Comparison of ENCODE assay signal across 1 cellular context in the genomic region with DNA sequence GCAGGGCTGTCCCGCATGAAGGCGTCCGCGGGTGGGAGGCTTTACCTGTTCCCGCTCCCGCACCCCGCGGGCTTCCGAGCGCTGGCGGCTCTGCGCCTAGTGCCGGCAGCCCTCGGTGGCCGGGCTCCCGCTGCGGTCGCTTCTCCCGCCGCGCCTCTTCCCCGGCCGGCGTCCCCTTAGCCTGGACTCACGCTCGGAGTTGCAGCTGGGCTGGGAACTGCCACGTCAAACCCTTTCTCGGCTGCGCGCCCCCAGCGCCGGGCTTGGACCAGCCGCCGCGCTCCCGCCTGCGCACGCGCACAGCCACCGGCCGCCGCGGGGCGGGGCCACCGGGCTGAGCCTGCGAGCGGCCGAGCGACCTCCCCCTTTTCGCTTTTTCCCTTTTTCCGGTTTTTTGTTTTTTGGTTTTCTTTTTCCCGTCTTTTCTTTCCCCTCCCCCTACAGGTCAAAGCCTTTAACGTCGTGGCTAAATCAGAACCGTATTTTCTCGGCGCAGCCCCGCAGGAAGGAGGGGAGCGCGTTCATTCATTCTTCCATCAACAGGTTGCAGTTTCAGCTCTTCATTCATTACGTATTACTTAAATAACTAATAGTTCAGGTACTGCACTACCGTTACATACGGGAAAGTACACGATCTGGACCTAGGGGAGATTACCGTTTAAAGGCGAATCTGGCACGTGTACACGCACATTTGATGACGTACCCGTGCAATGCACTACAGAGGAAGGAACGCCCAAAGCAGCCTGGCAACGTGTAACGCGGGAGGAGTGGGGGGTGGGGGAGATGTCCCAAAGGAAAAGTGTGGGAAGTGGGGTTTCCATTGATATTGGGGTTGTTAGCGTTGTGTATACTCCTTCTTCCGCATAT.
TF ChIP-seq lines count a peak whose summit lies in the region.

A gene with protein sequence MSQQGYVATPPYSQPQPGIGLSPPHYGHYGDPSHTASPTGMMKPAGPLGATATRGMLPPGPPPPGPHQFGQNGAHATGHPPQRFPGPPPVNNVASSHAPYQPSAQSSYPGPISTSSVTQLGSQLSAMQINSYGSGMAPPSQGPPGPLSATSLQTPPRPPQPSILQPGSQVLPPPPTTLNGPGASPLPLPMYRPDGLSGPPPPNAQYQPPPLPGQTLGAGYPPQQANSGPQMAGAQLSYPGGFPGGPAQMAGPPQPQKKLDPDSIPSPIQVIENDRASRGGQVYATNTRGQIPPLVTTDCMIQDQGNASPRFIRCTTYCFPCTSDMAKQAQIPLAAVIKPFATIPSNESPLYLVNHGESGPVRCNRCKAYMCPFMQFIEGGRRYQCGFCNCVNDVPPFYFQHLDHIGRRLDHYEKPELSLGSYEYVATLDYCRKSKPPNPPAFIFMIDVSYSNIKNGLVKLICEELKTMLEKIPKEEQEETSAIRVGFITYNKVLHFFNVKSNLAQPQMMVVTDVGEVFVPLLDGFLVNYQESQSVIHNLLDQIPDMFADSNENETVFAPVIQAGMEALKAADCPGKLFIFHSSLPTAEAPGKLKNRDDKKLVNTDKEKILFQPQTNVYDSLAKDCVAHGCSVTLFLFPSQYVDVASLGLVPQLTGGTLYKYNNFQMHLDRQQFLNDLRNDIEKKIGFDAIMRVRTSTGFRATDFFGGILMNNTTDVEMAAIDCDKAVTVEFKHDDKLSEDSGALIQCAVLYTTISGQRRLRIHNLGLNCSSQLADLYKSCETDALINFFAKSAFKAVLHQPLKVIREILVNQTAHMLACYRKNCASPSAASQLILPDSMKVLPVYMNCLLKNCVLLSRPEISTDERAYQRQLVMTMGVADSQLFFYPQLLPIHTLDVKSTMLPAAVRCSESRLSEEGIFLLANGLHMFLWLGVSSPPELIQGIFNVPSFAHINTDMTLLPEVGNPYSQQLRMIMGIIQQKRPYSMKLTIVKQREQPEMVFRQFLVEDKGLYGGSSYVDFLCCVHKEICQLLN (minus strand): TSS at position 231 of the 867 bp plus-strand sequence. CDS start 2,430 bp downstream, outside the sequence.

TF ChIP-seq in HEK293, 187 proteins besides CTCF, POLR2A, EP300 and RAD21 (continued from another document and continues in another):
- TF ChIP-seq, protein P1, sequence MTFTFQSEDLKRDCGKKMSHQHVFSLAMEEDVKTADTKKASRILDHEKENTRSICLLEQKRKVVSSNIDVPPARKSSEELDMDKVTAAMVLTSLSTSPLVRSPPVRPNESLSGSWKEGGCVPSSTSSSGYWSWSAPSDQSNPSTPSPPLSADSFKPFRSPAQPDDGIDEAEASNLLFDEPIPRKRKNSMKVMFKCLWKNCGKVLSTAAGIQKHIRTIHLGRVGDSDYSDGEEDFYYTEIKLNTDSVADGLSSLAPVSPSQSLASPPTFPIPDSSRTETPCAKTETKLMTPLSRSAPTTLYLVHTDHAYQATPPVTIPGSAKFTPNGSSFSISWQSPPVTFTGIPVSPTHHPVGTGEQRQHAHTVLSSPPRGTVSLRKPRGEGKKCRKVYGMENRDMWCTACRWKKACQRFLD (tag by site-specific recombination; IDR thresholded peaks at IDR 0.05) = no peak
- TF ChIP-seq, protein P2, sequence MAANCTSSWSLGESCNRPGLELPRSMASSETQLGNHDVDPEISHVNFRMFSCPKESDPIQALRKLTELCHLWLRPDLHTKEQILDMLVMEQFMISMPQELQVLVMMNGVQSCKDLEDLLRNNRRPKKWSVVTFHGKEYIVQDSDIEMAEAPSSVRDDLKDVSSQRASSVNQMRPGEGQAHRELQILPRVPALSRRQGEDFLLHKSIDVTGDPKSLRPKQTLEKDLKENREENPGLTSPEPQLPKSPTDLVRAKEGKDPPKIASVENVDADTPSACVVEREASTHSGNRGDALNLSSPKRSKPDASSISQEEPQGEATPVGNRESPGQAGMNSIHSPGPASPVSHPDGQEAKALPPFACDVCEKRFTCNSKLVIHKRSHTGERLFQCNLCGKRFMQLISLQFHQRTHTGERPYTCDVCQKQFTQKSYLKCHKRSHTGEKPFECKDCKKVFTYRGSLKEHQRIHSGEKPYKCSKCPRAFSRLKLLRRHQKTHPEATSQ (tag by site-specific recombination; IDR thresholded peaks at IDR 0.05) = no peak
- peak; percentile 51 for TF ChIP-seq ZNF600 (tag by site-specific recombination; IDR thresholded peaks at IDR 0.05)
- TF ChIP-seq, protein P3, sequence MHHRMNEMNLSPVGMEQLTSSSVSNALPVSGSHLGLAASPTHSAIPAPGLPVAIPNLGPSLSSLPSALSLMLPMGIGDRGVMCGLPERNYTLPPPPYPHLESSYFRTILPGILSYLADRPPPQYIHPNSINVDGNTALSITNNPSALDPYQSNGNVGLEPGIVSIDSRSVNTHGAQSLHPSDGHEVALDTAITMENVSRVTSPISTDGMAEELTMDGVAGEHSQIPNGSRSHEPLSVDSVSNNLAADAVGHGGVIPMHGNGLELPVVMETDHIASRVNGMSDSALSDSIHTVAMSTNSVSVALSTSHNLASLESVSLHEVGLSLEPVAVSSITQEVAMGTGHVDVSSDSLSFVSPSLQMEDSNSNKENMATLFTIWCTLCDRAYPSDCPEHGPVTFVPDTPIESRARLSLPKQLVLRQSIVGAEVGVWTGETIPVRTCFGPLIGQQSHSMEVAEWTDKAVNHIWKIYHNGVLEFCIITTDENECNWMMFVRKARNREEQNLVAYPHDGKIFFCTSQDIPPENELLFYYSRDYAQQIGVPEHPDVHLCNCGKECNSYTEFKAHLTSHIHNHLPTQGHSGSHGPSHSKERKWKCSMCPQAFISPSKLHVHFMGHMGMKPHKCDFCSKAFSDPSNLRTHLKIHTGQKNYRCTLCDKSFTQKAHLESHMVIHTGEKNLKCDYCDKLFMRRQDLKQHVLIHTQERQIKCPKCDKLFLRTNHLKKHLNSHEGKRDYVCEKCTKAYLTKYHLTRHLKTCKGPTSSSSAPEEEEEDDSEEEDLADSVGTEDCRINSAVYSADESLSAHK (tag by site-specific recombination; IDR thresholded peaks at IDR 0.05) = no peak
- peak; percentile 80 for TF ChIP-seq PRDM1 (tag by site-specific recombination; IDR thresholded peaks at IDR 0.05)
- no peak for TF ChIP-seq FEZF1 (tag by site-specific recombination; IDR thresholded peaks at IDR 0.05)
- TF ChIP-seq, protein P4, sequence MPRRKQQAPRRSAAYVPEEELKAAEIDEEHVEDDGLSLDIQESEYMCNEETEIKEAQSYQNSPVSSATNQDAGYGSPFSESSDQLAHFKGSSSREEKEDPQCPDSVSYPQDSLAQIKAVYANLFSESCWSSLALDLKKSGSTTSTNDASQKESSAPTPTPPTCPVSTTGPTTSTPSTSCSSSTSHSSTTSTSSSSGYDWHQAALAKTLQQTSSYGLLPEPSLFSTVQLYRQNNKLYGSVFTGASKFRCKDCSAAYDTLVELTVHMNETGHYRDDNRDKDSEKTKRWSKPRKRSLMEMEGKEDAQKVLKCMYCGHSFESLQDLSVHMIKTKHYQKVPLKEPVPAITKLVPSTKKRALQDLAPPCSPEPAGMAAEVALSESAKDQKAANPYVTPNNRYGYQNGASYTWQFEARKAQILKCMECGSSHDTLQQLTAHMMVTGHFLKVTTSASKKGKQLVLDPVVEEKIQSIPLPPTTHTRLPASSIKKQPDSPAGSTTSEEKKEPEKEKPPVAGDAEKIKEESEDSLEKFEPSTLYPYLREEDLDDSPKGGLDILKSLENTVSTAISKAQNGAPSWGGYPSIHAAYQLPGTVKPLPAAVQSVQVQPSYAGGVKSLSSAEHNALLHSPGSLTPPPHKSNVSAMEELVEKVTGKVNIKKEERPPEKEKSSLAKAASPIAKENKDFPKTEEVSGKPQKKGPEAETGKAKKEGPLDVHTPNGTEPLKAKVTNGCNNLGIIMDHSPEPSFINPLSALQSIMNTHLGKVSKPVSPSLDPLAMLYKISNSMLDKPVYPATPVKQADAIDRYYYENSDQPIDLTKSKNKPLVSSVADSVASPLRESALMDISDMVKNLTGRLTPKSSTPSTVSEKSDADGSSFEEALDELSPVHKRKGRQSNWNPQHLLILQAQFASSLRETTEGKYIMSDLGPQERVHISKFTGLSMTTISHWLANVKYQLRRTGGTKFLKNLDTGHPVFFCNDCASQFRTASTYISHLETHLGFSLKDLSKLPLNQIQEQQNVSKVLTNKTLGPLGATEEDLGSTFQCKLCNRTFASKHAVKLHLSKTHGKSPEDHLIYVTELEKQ (tag by site-specific recombination; IDR thresholded peaks at IDR 0.05; ENCODE audit: borderline replicate concordance) = no peak
- 0 out of 2 replicates have a peak, but pooled peaks have one; percentile 3 for TF ChIP-seq SP7 (tag by site-specific recombination; IDR thresholded peaks at IDR 0.05)
- TF ChIP-seq, protein P5, sequence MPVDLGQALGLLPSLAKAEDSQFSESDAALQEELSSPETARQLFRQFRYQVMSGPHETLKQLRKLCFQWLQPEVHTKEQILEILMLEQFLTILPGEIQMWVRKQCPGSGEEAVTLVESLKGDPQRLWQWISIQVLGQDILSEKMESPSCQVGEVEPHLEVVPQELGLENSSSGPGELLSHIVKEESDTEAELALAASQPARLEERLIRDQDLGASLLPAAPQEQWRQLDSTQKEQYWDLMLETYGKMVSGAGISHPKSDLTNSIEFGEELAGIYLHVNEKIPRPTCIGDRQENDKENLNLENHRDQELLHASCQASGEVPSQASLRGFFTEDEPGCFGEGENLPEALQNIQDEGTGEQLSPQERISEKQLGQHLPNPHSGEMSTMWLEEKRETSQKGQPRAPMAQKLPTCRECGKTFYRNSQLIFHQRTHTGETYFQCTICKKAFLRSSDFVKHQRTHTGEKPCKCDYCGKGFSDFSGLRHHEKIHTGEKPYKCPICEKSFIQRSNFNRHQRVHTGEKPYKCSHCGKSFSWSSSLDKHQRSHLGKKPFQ (tag by site-specific recombination; IDR thresholded peaks at IDR 0.05) = 0 out of 2 replicates have a peak, but pooled peaks have one; percentile 28
- TF ChIP-seq ZNF2 (tag by site-specific recombination; IDR thresholded peaks at IDR 0.05) = peak; percentile 67; the same call in 1 of the 2 replicates
- TF ChIP-seq, protein P6, sequence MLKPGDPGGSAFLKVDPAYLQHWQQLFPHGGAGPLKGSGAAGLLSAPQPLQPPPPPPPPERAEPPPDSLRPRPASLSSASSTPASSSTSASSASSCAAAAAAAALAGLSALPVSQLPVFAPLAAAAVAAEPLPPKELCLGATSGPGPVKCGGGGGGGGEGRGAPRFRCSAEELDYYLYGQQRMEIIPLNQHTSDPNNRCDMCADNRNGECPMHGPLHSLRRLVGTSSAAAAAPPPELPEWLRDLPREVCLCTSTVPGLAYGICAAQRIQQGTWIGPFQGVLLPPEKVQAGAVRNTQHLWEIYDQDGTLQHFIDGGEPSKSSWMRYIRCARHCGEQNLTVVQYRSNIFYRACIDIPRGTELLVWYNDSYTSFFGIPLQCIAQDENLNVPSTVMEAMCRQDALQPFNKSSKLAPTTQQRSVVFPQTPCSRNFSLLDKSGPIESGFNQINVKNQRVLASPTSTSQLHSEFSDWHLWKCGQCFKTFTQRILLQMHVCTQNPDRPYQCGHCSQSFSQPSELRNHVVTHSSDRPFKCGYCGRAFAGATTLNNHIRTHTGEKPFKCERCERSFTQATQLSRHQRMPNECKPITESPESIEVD (tag by site-specific recombination; IDR thresholded peaks at IDR 0.05) = peak; percentile 45; the same call in 1 of the 2 replicates
- TF ChIP-seq ZNF37A (tag by site-specific recombination; IDR thresholded peaks at IDR 0.05) = no peak
- TF ChIP-seq KLF16 (tag by site-specific recombination; IDR thresholded peaks at IDR 0.05) = peak; percentile 58; the same call in 1 of the 2 replicates
- no peak for TF ChIP-seq KLF9 (tag by site-specific recombination; IDR thresholded peaks at IDR 0.05; ENCODE audit: low read depth)
- no peak for TF ChIP-seq ZBTB1 (tag by site-specific recombination; IDR thresholded peaks at IDR 0.05)
- TF ChIP-seq ZNF169 (tag by site-specific recombination; IDR thresholded peaks at IDR 0.05) = no peak
- TF ChIP-seq ZBTB8A (tag by site-specific recombination; IDR thresholded peaks at IDR 0.05) = peak; percentile 11; the same call in 1 of the 2 replicates
- TF ChIP-seq ZNF335 (tag by site-specific recombination; conservative IDR thresholded peaks at IDR 0.05) = peak; percentile 80
- TF ChIP-seq ZNF341 (tag by site-specific recombination; IDR thresholded peaks at IDR 0.05; ENCODE audit: low read depth) = peak; percentile 66
- TF ChIP-seq ZNF324 (tag by site-specific recombination; IDR thresholded peaks at IDR 0.05) = peak; percentile 55; the same call in 1 of the 2 replicates
- TF ChIP-seq ZBTB21 (tag by site-specific recombination; IDR thresholded peaks at IDR 0.05) = peak; percentile 68
- no peak for TF ChIP-seq ZNF626 (tag by site-specific recombination; IDR thresholded peaks at IDR 0.05)
- TF ChIP-seq, protein P7, sequence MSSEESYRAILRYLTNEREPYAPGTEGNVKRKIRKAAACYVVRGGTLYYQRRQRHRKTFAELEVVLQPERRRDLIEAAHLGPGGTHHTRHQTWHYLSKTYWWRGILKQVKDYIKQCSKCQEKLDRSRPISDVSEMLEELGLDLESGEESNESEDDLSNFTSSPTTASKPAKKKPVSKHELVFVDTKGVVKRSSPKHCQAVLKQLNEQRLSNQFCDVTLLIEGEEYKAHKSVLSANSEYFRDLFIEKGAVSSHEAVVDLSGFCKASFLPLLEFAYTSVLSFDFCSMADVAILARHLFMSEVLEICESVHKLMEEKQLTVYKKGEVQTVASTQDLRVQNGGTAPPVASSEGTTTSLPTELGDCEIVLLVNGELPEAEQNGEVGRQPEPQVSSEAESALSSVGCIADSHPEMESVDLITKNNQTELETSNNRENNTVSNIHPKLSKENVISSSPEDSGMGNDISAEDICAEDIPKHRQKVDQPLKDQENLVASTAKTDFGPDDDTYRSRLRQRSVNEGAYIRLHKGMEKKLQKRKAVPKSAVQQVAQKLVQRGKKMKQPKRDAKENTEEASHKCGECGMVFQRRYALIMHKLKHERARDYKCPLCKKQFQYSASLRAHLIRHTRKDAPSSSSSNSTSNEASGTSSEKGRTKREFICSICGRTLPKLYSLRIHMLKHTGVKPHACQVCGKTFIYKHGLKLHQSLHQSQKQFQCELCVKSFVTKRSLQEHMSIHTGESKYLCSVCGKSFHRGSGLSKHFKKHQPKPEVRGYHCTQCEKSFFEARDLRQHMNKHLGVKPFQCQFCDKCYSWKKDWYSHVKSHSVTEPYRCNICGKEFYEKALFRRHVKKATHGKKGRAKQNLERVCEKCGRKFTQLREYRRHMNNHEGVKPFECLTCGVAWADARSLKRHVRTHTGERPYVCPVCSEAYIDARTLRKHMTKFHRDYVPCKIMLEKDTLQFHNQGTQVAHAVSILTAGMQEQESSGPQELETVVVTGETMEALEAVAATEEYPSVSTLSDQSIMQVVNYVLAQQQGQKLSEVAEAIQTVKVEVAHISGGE (tag by site-specific recombination; conservative IDR thresholded peaks at IDR 0.05; ENCODE audit: low read depth) = no peak
- peak; percentile 95 for TF ChIP-seq SCRT1 (tag by site-specific recombination; IDR thresholded peaks at IDR 0.05; ENCODE audit: borderline replicate concordance)
- TF ChIP-seq ZFHX2 (tag by site-specific recombination; conservative IDR thresholded peaks at IDR 0.05) = peak; percentile 47; the same call in 1 of the 2 replicates
- TF ChIP-seq ZNF433 (tag by site-specific recombination; IDR thresholded peaks at IDR 0.05; ENCODE audit: low read depth) = no peak
- no peak for TF ChIP-seq ZNF777 (tag by site-specific recombination; IDR thresholded peaks at IDR 0.05; ENCODE audit: borderline replicate concordance)
- TF ChIP-seq RBAK (tag by site-specific recombination; IDR thresholded peaks at IDR 0.05) = no peak
- TF ChIP-seq SP2 (tag by site-specific recombination; IDR thresholded peaks at IDR 0.05) = peak; percentile 27; the same call in 1 of the 2 replicates
- TF ChIP-seq, protein P8, sequence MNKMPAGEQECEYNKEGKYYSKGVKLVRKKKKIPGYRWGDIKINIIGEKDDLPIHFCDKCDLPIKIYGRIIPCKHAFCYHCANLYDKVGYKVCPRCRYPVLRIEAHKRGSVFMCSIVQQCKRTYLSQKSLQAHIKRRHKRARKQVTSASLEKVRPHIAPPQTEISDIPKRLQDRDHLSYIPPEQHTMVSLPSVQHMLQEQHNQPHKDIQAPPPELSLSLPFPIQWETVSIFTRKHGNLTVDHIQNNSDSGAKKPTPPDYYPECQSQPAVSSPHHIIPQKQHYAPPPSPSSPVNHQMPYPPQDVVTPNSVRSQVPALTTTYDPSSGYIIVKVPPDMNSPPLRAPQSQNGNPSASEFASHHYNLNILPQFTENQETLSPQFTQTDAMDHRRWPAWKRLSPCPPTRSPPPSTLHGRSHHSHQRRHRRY (tag by site-specific recombination; IDR thresholded peaks at IDR 0.05) = no peak
- peak; percentile 25 for TF ChIP-seq ZBTB17 (tag by site-specific recombination; IDR thresholded peaks at IDR 0.05)
